ENCODE assay signal across 2 cellular contexts in genomic region chr18:9647496-9648323, GRCh38.
TF ChIP-seq lines count a peak whose summit lies in the region.

No MANE protein-coding gene starts in this region.

TF ChIP-seq in IMR-90, 13 proteins besides CTCF, POLR2A, EP300 and RAD21:
- no peak for TF ChIP-seq SMC3 (IDR thresholded peaks at IDR 0.05; ENCODE audit: low read depth, low read length)
- peak; percentile 70; the same call in 1 of the 2 replicates for TF ChIP-seq NFE2L2 (IDR thresholded peaks at IDR 0.05; ENCODE audit: low read depth, low read length)
- no peak for TF ChIP-seq RCOR1 (IDR thresholded peaks at IDR 0.05; ENCODE audit: insufficient replicate concordance, low read length)

TF ChIP-seq in K562, 482 proteins besides CTCF, POLR2A, EP300 and RAD21:
- no peak for TF ChIP-seq SREBF1 (IDR thresholded peaks at IDR 0.05; ENCODE audit: borderline replicate concordance, low read depth, low read length)
- peak; percentile 77 for TF ChIP-seq MAFG (tag; conservative IDR thresholded peaks at IDR 0.05)
- TF ChIP-seq NFIC (IDR thresholded peaks at IDR 0.05), result peak; percentile 44; the same call in 1 of the 2 replicates
- TF ChIP-seq ZNF449 (CRISPR knock-in tag; IDR thresholded peaks at IDR 0.05), result no peak
- TF ChIP-seq NFE2 (IDR thresholded peaks at IDR 0.05; ENCODE audit: low read depth), result peak; percentile 84
- 0 out of 2 replicates have a peak, but pooled peaks have one; percentile 24 for TF ChIP-seq CEBPB (tag; IDR thresholded peaks at IDR 0.05)
- TF ChIP-seq C11orf30 (IDR thresholded peaks at IDR 0.05; ENCODE audit: low read depth), result peak; percentile 78
- peak; percentile 20; the same call in 1 of the 2 replicates for TF ChIP-seq NFE2L1 (tag; IDR thresholded peaks at IDR 0.05; ENCODE audit: borderline replicate concordance, low read depth)
- TF ChIP-seq ZNF316 (IDR thresholded peaks at IDR 0.05), result peak; percentile 73
- TF ChIP-seq MAFF (IDR thresholded peaks at IDR 0.05; ENCODE audit: low read length), result 0 out of 2 replicates have a peak, but pooled peaks have one; percentile 40
- TF ChIP-seq THRB (CRISPR knock-in tag; conservative IDR thresholded peaks at IDR 0.05), result no peak
- TF ChIP-seq STAT5B (CRISPR knock-in tag; IDR thresholded peaks at IDR 0.05), result no peak
- no peak for TF ChIP-seq PBX2 (CRISPR knock-in tag; IDR thresholded peaks at IDR 0.05; ENCODE audit: low read depth)
- no peak for TF ChIP-seq PBX2 (tag; conservative IDR thresholded peaks at IDR 0.05; ENCODE audit: low read depth)
- no peak for TF ChIP-seq ARID3B (CRISPR knock-in tag; IDR thresholded peaks at IDR 0.05; ENCODE audit: borderline replicate concordance)
- TF ChIP-seq NR2C2 (CRISPR knock-in tag; IDR thresholded peaks at IDR 0.05), result no peak
- no peak for TF ChIP-seq NR2C2 (tag; IDR thresholded peaks at IDR 0.05)
- no peak for TF ChIP-seq ZNF780A (CRISPR knock-in tag; IDR thresholded peaks at IDR 0.05)
